Comparison of ENCODE assay signal across 15 cellular contexts in the genomic region with DNA sequence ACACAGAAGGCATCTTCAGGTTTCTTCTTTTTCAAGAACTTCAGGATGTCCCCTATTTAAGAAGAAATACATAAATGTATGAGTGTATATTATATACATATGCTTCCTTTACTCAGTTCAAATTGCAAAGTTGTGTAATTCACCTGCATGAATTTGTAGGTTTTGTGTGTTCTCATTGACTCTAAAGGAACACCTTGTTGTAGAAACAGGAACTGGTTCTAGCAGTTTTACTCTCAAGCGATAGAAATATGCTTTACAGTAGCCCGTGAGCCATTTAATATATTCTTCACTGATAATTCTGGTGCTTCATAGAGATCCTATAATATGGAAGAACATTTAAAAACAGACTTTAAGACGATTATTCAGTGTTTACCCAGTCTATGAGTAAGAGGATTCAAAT. TPM values are rescaled to one million over a fixed set of nuclear protein-coding genes. Genes with fewer than 3 reads are reported as not detected.
A peak's percentile ranks its signal among the peaks of the same experiment; 100 is the strongest.
DNase-seq lines count a peak whose midpoint lies in the region; ATAC-seq lines count a peak whose summit lies in the region.
"Had no signal": no experiment of that assay in that cellular context is flagged by ENCODE, and none has a peak within 500 bp of the region (broad histone marks: within the 10 kb centered on the region; RNA-seq: fewer than 3 reads in every experiment).

No MANE protein-coding gene starts in this region.

- DNase-seq in activated naive CD4-positive, alpha-beta T cell treated with anti-CD3 and anti-CD28 coated beads, Interleukin-2, amount 50 U/mL, for 72 hours (ENCODE audit: low spot score in 2 of 2) = no peak
- no peak for DNase-seq in activated naive CD8-positive, alpha-beta T cell treated with anti-CD3 and anti-CD28 coated beads, Interleukin-2, amount 50 U/mL, for 24 hours
- DNase-seq in NCI-H226 = no peak
- DNase-seq in kidney glomerular epithelial cell (lab: John Stamatoyannopoulos, UW) = no peak
- DNase-seq: CD8-positive, alpha-beta T cell; NCI-H1436; NCI-H2081; NCI-H2227 treated with DMSO at 0.1 percent for 48 hours; NCI-H526 treated with DMSO at 0.1 percent for 48 hours; PC-9; SK-N-SH had no signal

- peaks cover 79% of the 10 kb centered on the region for H3K4me1 Mint-ChIP-seq in activated naive CD4-positive, alpha-beta T cell treated with anti-CD3 and anti-CD28 coated beads, Interleukin-2, amount 50 U/mL, for 24 hours
- peaks cover 41 to 50% (median 45%) of the 10 kb centered on the region in 3 donors for H3K4me1 Mint-ChIP-seq in IgD-negative memory B cell
- peaks cover 78% of the 10 kb centered on the region for H3K4me1 Mint-ChIP-seq in activated naive CD8-positive, alpha-beta T cell treated with anti-CD3 and anti-CD28 coated beads, Interleukin-2, amount 50 U/mL, for 24 hours
- peaks cover 52% of the 10 kb centered on the region for H3K4me1 Mint-ChIP-seq in stimulated activated memory B cell treated with anti-CD40 and anti-IgM and Interleukin-4, amounts not matched to agents 10 μg/mL and 1 μg/mL and 100 μg/mL, for 72 hours

- peak overlapping the region; percentile 2 for H3K4me3 Mint-ChIP-seq in activated naive CD4-positive, alpha-beta T cell treated with anti-CD3 and anti-CD28 coated beads, Interleukin-2, amount 50 U/mL, for 24 hours
- H3K4me3 Mint-ChIP-seq in IgD-negative memory B cell = peak overlapping the region in 2 of 4 donors; percentile 7 to 89
- no peak overlapping the region for H3K4me3 Mint-ChIP-seq in activated naive CD8-positive, alpha-beta T cell treated with anti-CD3 and anti-CD28 coated beads, Interleukin-2, amount 50 U/mL, for 24 hours
- no peak overlapping the region for H3K4me3 Mint-ChIP-seq in stimulated activated memory B cell treated with anti-CD40 and anti-IgM and Interleukin-4, amounts not matched to agents 10 μg/mL and 1 μg/mL and 100 μg/mL, for 72 hours
- H3K4me3 Mint-ChIP-seq: CD8-positive, alpha-beta T cell had no signal

- peak overlapping the region; percentile 70 for H3K27ac Mint-ChIP-seq in activated naive CD4-positive, alpha-beta T cell treated with anti-CD3 and anti-CD28 coated beads, Interleukin-2, amount 50 U/mL, for 24 hours
- H3K27ac Mint-ChIP-seq in activated naive CD4-positive, alpha-beta T cell treated with anti-CD3 and anti-CD28 coated beads, Interleukin-2, amount 50 U/mL, for 72 hours = no peak overlapping the region
- peak overlapping the region; percentile 67 to 99 (median 96) for H3K27ac Mint-ChIP-seq in IgD-negative memory B cell
- H3K27ac Mint-ChIP-seq in activated naive CD8-positive, alpha-beta T cell treated with anti-CD3 and anti-CD28 coated beads, Interleukin-2, amount 50 U/mL, for 24 hours = peak overlapping the region; percentile 65
- peak overlapping the region; percentile 85 for H3K27ac Mint-ChIP-seq in stimulated activated memory B cell treated with anti-CD40 and anti-IgM and Interleukin-4, amounts not matched to agents 10 μg/mL and 1 μg/mL and 100 μg/mL, for 72 hours

- peaks cover 3% of the 10 kb centered on the region for H3K36me3 Mint-ChIP-seq in activated naive CD4-positive, alpha-beta T cell treated with anti-CD3 and anti-CD28 coated beads, Interleukin-2, amount 50 U/mL, for 24 hours
- peaks cover 0 to 9% of the 10 kb centered on the region in 2 donors for H3K36me3 Mint-ChIP-seq in activated naive CD4-positive, alpha-beta T cell treated with anti-CD3 and anti-CD28 coated beads, Interleukin-2, amount 50 U/mL, for 72 hours
- peaks cover 2% of the 10 kb centered on the region for H3K36me3 Mint-ChIP-seq in IgD-negative memory B cell
- peaks cover 15% of the 10 kb centered on the region for H3K36me3 Mint-ChIP-seq in activated naive CD8-positive, alpha-beta T cell treated with anti-CD3 and anti-CD28 coated beads, Interleukin-2, amount 50 U/mL, for 24 hours (ENCODE audit: low read depth)
- no peaks in the 10 kb centered on the region for H3K36me3 Mint-ChIP-seq in stimulated activated memory B cell treated with anti-CD40 and anti-IgM and Interleukin-4, amounts not matched to agents 10 μg/mL and 1 μg/mL and 100 μg/mL, for 72 hours

- ATAC-seq in activated naive CD4-positive, alpha-beta T cell treated with anti-CD3 and anti-CD28 coated beads, Interleukin-2, amount 50 U/mL, for 72 hours = no peak
- ATAC-seq in activated naive CD8-positive, alpha-beta T cell treated with anti-CD3 and anti-CD28 coated beads, Interleukin-2, amount 50 U/mL, for 24 hours = no peak
- ATAC-seq in stimulated activated memory B cell treated with anti-CD40 and anti-IgM and Interleukin-4, amounts not matched to agents 10 μg/mL and 1 μg/mL and 100 μg/mL, for 72 hours = no peak
- ATAC-seq in HG03196 (IDR thresholded peaks at IDR 0.05; ENCODE audit: unreplicated experiment) = no peak
- ATAC-seq: CD8-positive, alpha-beta T cell had no signal

- H3K27me3 Mint-ChIP-seq in activated naive CD4-positive, alpha-beta T cell treated with anti-CD3 and anti-CD28 coated beads, Interleukin-2, amount 50 U/mL, for 24 hours = no peaks in the 10 kb centered on the region
- H3K27me3 Mint-ChIP-seq in IgD-negative memory B cell = no peaks in the 10 kb centered on the region
- H3K27me3 Mint-ChIP-seq in activated naive CD8-positive, alpha-beta T cell treated with anti-CD3 and anti-CD28 coated beads, Interleukin-2, amount 50 U/mL, for 24 hours = peaks cover 2% of the 10 kb centered on the region
- H3K27me3 Mint-ChIP-seq in stimulated activated memory B cell treated with anti-CD40 and anti-IgM and Interleukin-4, amounts not matched to agents 10 μg/mL and 1 μg/mL and 100 μg/mL, for 72 hours = no peaks in the 10 kb centered on the region

- no peaks in the 10 kb centered on the region for H3K9me3 Mint-ChIP-seq in activated naive CD4-positive, alpha-beta T cell treated with anti-CD3 and anti-CD28 coated beads, Interleukin-2, amount 50 U/mL, for 24 hours
- H3K9me3 Mint-ChIP-seq in activated naive CD4-positive, alpha-beta T cell treated with anti-CD3 and anti-CD28 coated beads, Interleukin-2, amount 50 U/mL, for 72 hours = no peaks in the 10 kb centered on the region
- no peaks in the 10 kb centered on the region for H3K9me3 Mint-ChIP-seq in IgD-negative memory B cell
- H3K9me3 Mint-ChIP-seq in activated naive CD8-positive, alpha-beta T cell treated with anti-CD3 and anti-CD28 coated beads, Interleukin-2, amount 50 U/mL, for 24 hours = no peaks in the 10 kb centered on the region
- no peaks in the 10 kb centered on the region for H3K9me3 Mint-ChIP-seq in stimulated activated memory B cell treated with anti-CD40 and anti-IgM and Interleukin-4, amounts not matched to agents 10 μg/mL and 1 μg/mL and 100 μg/mL, for 72 hours
- H3K9me3 Mint-ChIP-seq: CD8-positive, alpha-beta T cell had no signal

RNA-seq across cellular contexts. Expression of a gene that starts 53.3 kb away (rescaled TPM):
- 10 to 100 TPM in 1 of 2 donors, 1 to 10 TPM in 1; 7.2 to 16.4 TPM for total RNA-seq in activated naive CD4-positive, alpha-beta T cell treated with anti-CD3 and anti-CD28 coated beads, Interleukin-2, amount 50 U/mL, for 72 hours
- 4.2 TPM for polyA plus RNA-seq in IgD-negative memory B cell

Comparison
In these comparisons a context has a peak if more than half of its experiments do, and no peak if none do; other contexts are left out.
1. H3K27ac Mint-ChIP-seq: peak in activated naive CD4-positive, alpha-beta T cell treated with anti-CD3 and anti-CD28 coated beads, Interleukin-2, amount 50 U/mL, for 24 hours (single experiment), IgD-negative memory B cell (3 of 3), activated naive CD8-positive, alpha-beta T cell treated with anti-CD3 and anti-CD28 coated beads, Interleukin-2, amount 50 U/mL, for 24 hours (single experiment) and stimulated activated memory B cell treated with anti-CD40 and anti-IgM and Interleukin-4, amounts not matched to agents 10 μg/mL and 1 μg/mL and 100 μg/mL, for 72 hours (single experiment); none in activated naive CD4-positive, alpha-beta T cell treated with anti-CD3 and anti-CD28 coated beads, Interleukin-2, amount 50 U/mL, for 72 hours (0 of 2).